Comparison of ENCODE assay signal across 8 cellular contexts in genomic region chr21:45981154-45981606, GRCh38. TPM values are rescaled to one million over a fixed set of nuclear protein-coding genes. Genes with fewer than 3 reads are reported as not detected.
DNase-seq lines count a peak whose midpoint lies in the region; ATAC-seq and TF ChIP-seq lines count a peak whose summit lies in the region.

No MANE protein-coding gene starts in this region.

- TF ChIP-seq CTCF in HEK293 (tag by site-specific recombination; IDR thresholded peaks at IDR 0.05), result no peak
- no peak for TF ChIP-seq CTCF in OCI-LY7 (conservative IDR thresholded peaks at IDR 0.05; ENCODE audit: low read length)
- TF ChIP-seq CTCF in fibroblast of mammary gland (conservative IDR thresholded peaks at IDR 0.05; ENCODE audit: control insufficient read depth, insufficient read depth, low read depth, low read length), result no peak

- H3K4me3 ChIP-seq in HEK293 (ENCODE audit: low read depth, low read length), result peak overlapping the region; percentile 28
- no peak overlapping the region for H3K4me3 ChIP-seq in OCI-LY7 (ENCODE audit: low read depth, low read length, poor library complexity, severe bottlenecking)
- peak overlapping the region; percentile 54 for H3K4me3 ChIP-seq in fibroblast of mammary gland (ENCODE audit: control insufficient read depth, low read depth, low read length)

- no TSS peak for BruUV-seq in OCI-LY7 (replicated peaks; lab: Mats Ljungman, UMichigan)

- POLR2A ChIA-PET in HEK293 (lab: Yijun Ruan, JAX), result interaction anchor here (0.7 to 1.0 kb wide), 5 partner anchors 8 to 1640 kb away, joined by 3 to 4 read pairs (median 3); partner anchors contain the start of gene LSS
- POLR2A ChIA-PET in OCI-LY7 (lab: Charles Lee), result no interaction called here

- H3K27ac ChIP-seq in HEK293 (ENCODE audit: extremely low read depth, low read depth, low read length) (peak overlapping the region; percentile 62), OCI-LY7 (ENCODE audit: low read depth, low read length, poor library complexity, severe bottlenecking) (no peak overlapping the region)

- H3K4me1 ChIP-seq in HEK293 (ENCODE audit: control insufficient read depth, insufficient read depth, low read length), result peaks cover 9% of the 10 kb centered on the region
- no peaks in the 10 kb centered on the region for H3K4me1 ChIP-seq in OCI-LY7 (ENCODE audit: insufficient read depth, low read length, poor library complexity, severe bottlenecking)

- no peak overlapping the region for H2AFZ ChIP-seq in OCI-LY7 (ENCODE audit: low read length)

- H4K20me1 ChIP-seq in OCI-LY7 (ENCODE audit: insufficient read depth, low read length), result no peaks in the 10 kb centered on the region

- CTCF ChIA-PET in HEK293 (lab: Yijun Ruan, JAX), result interaction anchor here (0.7 kb wide), 1 partner anchor 162 kb away, joined by 4 read pairs; no protein-coding TSS in a partner anchor
- CTCF ChIA-PET in OCI-LY7 (lab: Charles Lee; ENCODE audit: unreplicated experiment), result no interaction called here

- H3K9me3 ChIP-seq in HEK293 (ENCODE audit: control insufficient read depth, insufficient read depth, low read depth, low read length) (no peaks in the 10 kb centered on the region), OCI-LY7 (ENCODE audit: low read length) (no peaks in the 10 kb centered on the region)

- H3K4me2 ChIP-seq in OCI-LY7 (ENCODE audit: low read length), result peak overlapping the region; percentile 55

- H3K36me3 ChIP-seq in HEK293 (ENCODE audit: control insufficient read depth in 2 of 2, insufficient read depth in 1 of 2, low read length in 2 of 2) (peaks cover 10 to 23% of the 10 kb centered on the region in 2 experiments; a peak in 2 of 3 replicates), OCI-LY7 (ENCODE audit: insufficient read depth, low read length) (no peaks in the 10 kb centered on the region)

- no peaks in the 10 kb centered on the region for H3K9me2 ChIP-seq in OCI-LY7 (ENCODE audit: insufficient read depth, low read length)

- intact Hi-C loops in OCI-LY7 (cut with micrococcal nuclease; ENCODE audit: unreplicated experiment), result no loop called here

- peak; percentile 56 for ATAC-seq in stimulated activated naive CD8-positive, alpha-beta T cell treated with anti-CD3 and anti-CD28 coated beads, Interleukin-15, Interleukin-2, amounts not matched to agents 100 U/mL and 50 U/mL, for 24 hours
- ATAC-seq in HG03175 (IDR thresholded peaks at IDR 0.05; ENCODE audit: unreplicated experiment), result no peak

- DNase-seq in AG20443 (ENCODE audit: low spot score) (peak; percentile 91), OCI-LY7 (ENCODE audit: low spot score) (peak; percentile 18), fibroblast of mammary gland (ENCODE audit: low read depth) (peak; percentile 86), myocyte (ENCODE audit: low read depth) (peak; percentile 89)
- peak; percentile 71 to 72 for DNase-seq in activated T-cell treated with anti-CD3 and anti-CD28 coated beads, Interleukin-2, amount 50 U/mL, for 48 hours
- DNase-seq in stimulated activated naive CD8-positive, alpha-beta T cell treated with anti-CD3 and anti-CD28 coated beads, Interleukin-15, Interleukin-2, amounts not matched to agents 100 U/mL and 50 U/mL, for 24 hours, result peak; percentile 66

- H3K79me2 ChIP-seq in OCI-LY7 (ENCODE audit: insufficient read depth, low read depth, low read length), result no peaks in the 10 kb centered on the region

TF ChIP-seq in HEK293, 187 proteins besides CTCF, POLR2A, EP300 and RAD21 (continues in another document):
- TF ChIP-seq ZNF221 (tag by site-specific recombination; IDR thresholded peaks at IDR 0.05; ENCODE audit: borderline replicate concordance) (no peak), ZNF391 (tag by site-specific recombination; IDR thresholded peaks at IDR 0.05; ENCODE audit: borderline replicate concordance, low read depth) (no peak), SCRT2 (tag by site-specific recombination; IDR thresholded peaks at IDR 0.05) (no peak), GLI2 (tag by site-specific recombination; IDR thresholded peaks at IDR 0.05; ENCODE audit: borderline replicate concordance, low read depth) (no peak), KLF1 (tag by site-specific recombination; IDR thresholded peaks at IDR 0.05) (no peak), ZNF214 (tag by site-specific recombination; IDR thresholded peaks at IDR 0.05; ENCODE audit: borderline replicate concordance) (no peak), ZNF138 (tag by site-specific recombination; IDR thresholded peaks at IDR 0.05; ENCODE audit: borderline replicate concordance) (no peak), SP2 (tag by site-specific recombination; IDR thresholded peaks at IDR 0.05) (peak; percentile 59), ZNF792 (tag by site-specific recombination; IDR thresholded peaks at IDR 0.05) (no peak), PRDM6 (tag by site-specific recombination; IDR thresholded peaks at IDR 0.05) (no peak), KLF8 (tag by site-specific recombination; IDR thresholded peaks at IDR 0.05) (no peak; the same call in none of the 2 replicates), ZBTB20 (tag by site-specific recombination; IDR thresholded peaks at IDR 0.05) (peak; percentile 90), ZNF23 (tag by site-specific recombination; IDR thresholded peaks at IDR 0.05; ENCODE audit: borderline replicate concordance) (no peak), IKZF3 (tag by site-specific recombination; IDR thresholded peaks at IDR 0.05) (peak; percentile 96), OSR2 (tag by site-specific recombination; IDR thresholded peaks at IDR 0.05) (no peak), ZNF645 (tag by site-specific recombination; IDR thresholded peaks at IDR 0.05) (no peak), ZNF670 (tag by site-specific recombination; IDR thresholded peaks at IDR 0.05; ENCODE audit: low read depth) (no peak), ZNF654 (tag by site-specific recombination; IDR thresholded peaks at IDR 0.05; ENCODE audit: low read depth) (no peak), KLF17 (tag by site-specific recombination; IDR thresholded peaks at IDR 0.05) (peak; percentile 54; the same call in 1 of the 2 replicates), ZNF76 (tag by site-specific recombination; IDR thresholded peaks at IDR 0.05; ENCODE audit: borderline replicate concordance, low read depth) (no peak; the same call in 1 of the 2 replicates), ZNF449 (tag by site-specific recombination; IDR thresholded peaks at IDR 0.05) (no peak), ZNF157 (tag by site-specific recombination; IDR thresholded peaks at IDR 0.05) (no peak), ZNF324 (tag by site-specific recombination; IDR thresholded peaks at IDR 0.05) (0 out of 2 replicates have a peak, but pooled peaks have one; percentile 60), ZNF292 (tag by site-specific recombination; IDR thresholded peaks at IDR 0.05; ENCODE audit: borderline replicate concordance, low read depth) (no peak)

RNA-seq across cellular contexts. Expression of gene COL6A1, which starts 0.4 kb away (rescaled TPM):
- total RNA-seq in OCI-LY7 (2014; rRNA removed; shearing (Covaris generic)), result not detected in 2 replicates
- total RNA-seq in OCI-LY7 (2022), result not detected in 2 replicates
- total RNA-seq in myocyte, result 678 and 866 TPM in 2 replicates
- polyA plus RNA-seq in myocyte (2012), result 278 TPM

Comparison
In these comparisons a context has a peak if more than half of its experiments do, and no peak if none do; other contexts are left out.
1. DNase-seq: peak in every context shown above with its lines; median percentile 91 in AG20443; 89 in myocyte; 86 in fibroblast of mammary gland; 72 in activated T-cell treated with anti-CD3 and anti-CD28 coated beads, Interleukin-2, amount 50 U/mL, for 48 hours; 66 in stimulated activated naive CD8-positive, alpha-beta T cell treated with anti-CD3 and anti-CD28 coated beads, Interleukin-15, Interleukin-2, amounts not matched to agents 100 U/mL and 50 U/mL, for 24 hours; 18 in OCI-LY7.
2. RNA of gene COL6A1, which starts 0.4 kb away (total RNA-seq): 678 to 866 TPM in myocyte; not detected in OCI-LY7; every median in the first group is over 100 times any median in the second.